8 cellular contexts compared by ENCODE assay signal in genomic region chr1:114558548-114558947, GRCh38. TPM values are rescaled to one million over a fixed set of nuclear protein-coding genes. Genes with fewer than 3 reads are reported as not detected.
DNase-seq lines count a peak whose midpoint lies in the region; ATAC-seq and TF ChIP-seq lines count a peak whose summit lies in the region.

No MANE protein-coding gene starts in this region.

- H3K4me3 Mint-ChIP-seq in natural killer cell: no peak overlapping the region
- H3K4me3 Mint-ChIP-seq in natural killer cell treated with Interleukin-12 subunit alpha and Interleukin-12 subunit beta and Interleukin-15 and Interleukin-18, amount 100 ng/mL, for 72 hours: no peak overlapping the region
- H3K4me3 Mint-ChIP-seq in endothelial cell (ENCODE audit: unreplicated experiment): no peak overlapping the region
- no peak overlapping the region for H3K4me3 Mint-ChIP-seq in activated CD4-positive, alpha-beta T cell treated with anti-CD3 and anti-CD28 coated beads, Interleukin-2, amount 10 ng/mL, durations not matched to agents 7 days and 5 days

- H3K9me3 Mint-ChIP-seq in natural killer cell (no peaks in the 10 kb centered on the region), endothelial cell (ENCODE audit: unreplicated experiment) (no peaks in the 10 kb centered on the region)
- no peaks in the 10 kb centered on the region for H3K9me3 Mint-ChIP-seq in natural killer cell treated with Interleukin-12 subunit alpha and Interleukin-12 subunit beta and Interleukin-15 and Interleukin-18, amount 100 ng/mL, for 72 hours
- no peaks in the 10 kb centered on the region for H3K9me3 Mint-ChIP-seq in activated CD4-positive, alpha-beta T cell treated with anti-CD3 and anti-CD28 coated beads, Interleukin-2, amount 10 ng/mL, durations not matched to agents 7 days and 5 days

- no peaks in the 10 kb centered on the region for H3K27me3 ChIP-seq in upper lobe of right lung

- TF ChIP-seq CTCF in natural killer cell (IDR thresholded peaks at IDR 0.05) (peak; percentile 59), endothelial cell (IDR thresholded peaks at IDR 0.05; ENCODE audit: unreplicated experiment) (peak; percentile 41), upper lobe of right lung (IDR thresholded peaks at IDR 0.05) (peak; percentile 47)

- POLR2A ChIA-PET in activated CD4-positive, alpha-beta T cell treated with anti-CD3 and anti-CD28 coated beads, Interleukin-2, amount 10 ng/mL, durations not matched to agents 7 days and 5 days (lab: Charles Lee): no interaction called here

- H3K4me1 Mint-ChIP-seq in natural killer cell (no peaks in the 10 kb centered on the region), endothelial cell (ENCODE audit: unreplicated experiment) (no peaks in the 10 kb centered on the region)
- no peaks in the 10 kb centered on the region for H3K4me1 Mint-ChIP-seq in natural killer cell treated with Interleukin-12 subunit alpha and Interleukin-12 subunit beta and Interleukin-15 and Interleukin-18, amount 100 ng/mL, for 72 hours (ENCODE audit: low read depth in 2 of 2)
- no peaks in the 10 kb centered on the region for H3K4me1 Mint-ChIP-seq in activated CD4-positive, alpha-beta T cell treated with anti-CD3 and anti-CD28 coated beads, Interleukin-2, amount 10 ng/mL, durations not matched to agents 7 days and 5 days

- H3K27ac Mint-ChIP-seq in natural killer cell: no peak overlapping the region
- no peak overlapping the region for H3K27ac Mint-ChIP-seq in natural killer cell treated with Interleukin-12 subunit alpha and Interleukin-12 subunit beta and Interleukin-15 and Interleukin-18, amount 100 ng/mL, for 72 hours
- H3K27ac Mint-ChIP-seq in endothelial cell (ENCODE audit: unreplicated experiment): no peak overlapping the region
- H3K27ac Mint-ChIP-seq in activated CD4-positive, alpha-beta T cell treated with anti-CD3 and anti-CD28 coated beads, Interleukin-2, amount 10 ng/mL, durations not matched to agents 7 days and 5 days: no peak overlapping the region

- H3K36me3 ChIP-seq in upper lobe of right lung: no peaks in the 10 kb centered on the region

- ATAC-seq in natural killer cell (peak in 2 of 3 donors; percentile 58 to 73), upper lobe of right lung (peak; percentile 55)
- ATAC-seq in natural killer cell treated with Interleukin-12 subunit alpha and Interleukin-12 subunit beta and Interleukin-15 and Interleukin-18, amount 100 ng/mL, for 72 hours: no peak

- CTCF ChIA-PET in activated CD4-positive, alpha-beta T cell treated with anti-CD3 and anti-CD28 coated beads, Interleukin-2, amount 10 ng/mL, durations not matched to agents 7 days and 5 days (lab: Charles Lee): interaction anchor here (0.7 to 1.2 kb wide), 4 partner anchors 25 to 217 kb away, joined by 3 to 4 read pairs (median 3); partner anchors contain the start of gene TRIM33

- H3K27me3 Mint-ChIP-seq in natural killer cell (ENCODE audit: low read depth in 2 of 2): no peaks in the 10 kb centered on the region
- no peaks in the 10 kb centered on the region for H3K27me3 Mint-ChIP-seq in natural killer cell treated with Interleukin-12 subunit alpha and Interleukin-12 subunit beta and Interleukin-15 and Interleukin-18, amount 100 ng/mL, for 72 hours
- no peaks in the 10 kb centered on the region for H3K27me3 Mint-ChIP-seq in endothelial cell (ENCODE audit: unreplicated experiment)
- no peaks in the 10 kb centered on the region for H3K27me3 Mint-ChIP-seq in activated CD4-positive, alpha-beta T cell treated with anti-CD3 and anti-CD28 coated beads, Interleukin-2, amount 10 ng/mL, durations not matched to agents 7 days and 5 days

- DNase-seq in natural killer cell: no peak
- no peak for DNase-seq in natural killer cell treated with Interleukin-12 subunit alpha and Interleukin-12 subunit beta and Interleukin-15 and Interleukin-18, amount 100 ng/mL, for 72 hours (ENCODE audit: low spot score)
- DNase-seq in NCI-H1105 treated with DMSO at 0.1 percent for 48 hours (lab: John Stamatoyannopoulos, UW): peak; percentile 47
- DNase-seq in endothelial cell (ENCODE audit: low spot score): no peak
- no peak for DNase-seq in upper lobe of right lung
- no peak for DNase-seq in NCI-H187 (lab: John Stamatoyannopoulos, UW)
- DNase-seq in ureter (ENCODE audit: low spot score): no peak
- DNase-seq in activated CD4-positive, alpha-beta T cell treated with anti-CD3 and anti-CD28 coated beads, Interleukin-2, amount 10 ng/mL, durations not matched to agents 7 days and 5 days: no peak

- no peak overlapping the region for H3K27ac ChIP-seq in upper lobe of right lung

- H3K4me1 ChIP-seq in upper lobe of right lung: no peaks in the 10 kb centered on the region

- H3K4me3 ChIP-seq in upper lobe of right lung: no peak overlapping the region

- intact Hi-C loops in natural killer cell (cut with micrococcal nuclease) (loop anchor here (2.0 to 5.0 kb wide), 2 partner anchors 212 to 581 kb away; partner anchors contain the start of gene OLFML3), upper lobe of right lung (cut with DNase I) (no loop called here)

- H3K9me3 ChIP-seq in upper lobe of right lung: no peaks in the 10 kb centered on the region

- H3K36me3 Mint-ChIP-seq in natural killer cell (no peaks in the 10 kb centered on the region), endothelial cell (ENCODE audit: low read depth, unreplicated experiment) (no peaks in the 10 kb centered on the region)
- no peaks in the 10 kb centered on the region for H3K36me3 Mint-ChIP-seq in natural killer cell treated with Interleukin-12 subunit alpha and Interleukin-12 subunit beta and Interleukin-15 and Interleukin-18, amount 100 ng/mL, for 72 hours
- H3K36me3 Mint-ChIP-seq in activated CD4-positive, alpha-beta T cell treated with anti-CD3 and anti-CD28 coated beads, Interleukin-2, amount 10 ng/mL, durations not matched to agents 7 days and 5 days (ENCODE audit: low read depth): peaks cover 7% of the 10 kb centered on the region

RNA-seq across cellular contexts. Expression of gene BCAS2, which starts 22.9 kb away (rescaled TPM):
- total RNA-seq in natural killer cell (10 to 100 TPM; 45.5 to 76.7 (median 62.0) TPM), endothelial cell (ENCODE audit: unreplicated experiment) (45.6 TPM), upper lobe of right lung (26.0 TPM), ureter (46.0 TPM)
- 10 to 100 TPM; 34.7 to 44.2 TPM for total RNA-seq in natural killer cell treated with Interleukin-12 subunit alpha and Interleukin-12 subunit beta and Interleukin-15 and Interleukin-18, amount 100 ng/mL, for 72 hours
- 10 to 100 TPM; 39.7 to 48.7 TPM for total RNA-seq in activated CD4-positive, alpha-beta T cell treated with anti-CD3 and anti-CD28 coated beads, Interleukin-2, amount 10 ng/mL, durations not matched to agents 7 days and 5 days

RNA-seq across cellular contexts. Expression of gene TRIM33, which starts 47.5 kb away (rescaled TPM):
- 10 to 100 TPM; 70.6 to 91.5 (median 86.1) TPM for total RNA-seq in natural killer cell
- total RNA-seq in natural killer cell treated with Interleukin-12 subunit alpha and Interleukin-12 subunit beta and Interleukin-15 and Interleukin-18, amount 100 ng/mL, for 72 hours: 10 to 100 TPM; 48.1 to 55.7 TPM
- total RNA-seq in endothelial cell (ENCODE audit: unreplicated experiment): 36.2 TPM
- 37.3 TPM for total RNA-seq in upper lobe of right lung
- 78.5 TPM for total RNA-seq in ureter
- total RNA-seq in activated CD4-positive, alpha-beta T cell treated with anti-CD3 and anti-CD28 coated beads, Interleukin-2, amount 10 ng/mL, durations not matched to agents 7 days and 5 days: 10 to 100 TPM; 42.7 to 48.1 TPM

Comparison
In these comparisons a context has a peak if more than half of its experiments do, and no peak if none do; other contexts are left out.
1. ATAC-seq: peak in natural killer cell (2 of 3) and upper lobe of right lung (single experiment); none in natural killer cell treated with Interleukin-12 subunit alpha and Interleukin-12 subunit beta and Interleukin-15 and Interleukin-18, amount 100 ng/mL, for 72 hours (0 of 2).
2. Peak in every context shown above with its lines, with median percentiles within 50 percentile points of each other: CTCF ChIP-seq.